ENCODE assay signal across 8 cellular contexts in the genomic region with DNA sequence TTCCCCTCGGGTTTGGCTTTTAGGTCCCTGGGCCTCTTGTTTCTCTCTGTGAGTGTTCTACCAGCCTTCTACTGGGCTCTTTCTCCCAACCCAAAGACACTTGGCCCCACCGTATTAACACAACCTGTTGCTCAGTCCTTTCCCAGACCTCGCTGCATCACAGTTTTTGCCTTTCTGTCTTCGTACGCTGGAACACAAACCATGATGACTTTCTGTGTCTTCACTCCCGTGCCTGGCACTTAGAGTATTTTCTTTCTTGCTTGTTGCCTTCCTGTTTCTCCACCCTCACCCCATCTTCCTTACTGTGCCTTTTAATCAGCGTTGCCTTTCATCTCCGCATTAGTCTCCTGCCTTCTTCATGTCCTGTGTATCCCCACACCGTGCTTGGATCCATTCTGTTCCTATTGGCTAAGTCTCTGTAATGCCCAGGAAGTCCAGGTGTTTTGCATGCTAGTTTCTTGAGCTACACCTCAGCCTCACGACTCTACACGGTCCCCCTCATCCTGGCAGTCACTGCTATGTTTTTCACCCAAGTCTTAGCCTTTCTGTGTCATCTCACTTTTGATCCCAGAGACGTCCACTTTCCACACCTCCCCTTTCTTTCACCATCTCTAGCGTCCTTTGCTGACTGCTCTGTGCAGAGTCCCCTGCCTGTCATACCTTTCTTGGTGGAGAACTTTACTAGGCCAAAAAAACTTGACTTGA. TPM values are rescaled to one million over a fixed set of nuclear protein-coding genes. Genes with fewer than 3 reads are reported as not detected.
A peak's percentile ranks its signal among the peaks of the same experiment; 100 is the strongest.
DNase-seq lines count a peak whose midpoint lies in the region; ATAC-seq and TF ChIP-seq lines count a peak whose summit lies in the region.

No MANE protein-coding gene starts in this region.

- H3K9me3 Mint-ChIP-seq in IgD-negative memory B cell = no peaks in the 10 kb centered on the region

- TF ChIP-seq CTCF in A673 (conservative IDR thresholded peaks at IDR 0.05; ENCODE audit: low read depth, low read length) (no peak), breast epithelium (IDR thresholded peaks at IDR 0.05) (no peak), mucosa of descending colon (IDR thresholded peaks at IDR 0.05) (no peak)

- peak overlapping the region; percentile 90 to 100 (median 98) for H3K4me3 Mint-ChIP-seq in IgD-negative memory B cell

- H3K27me3 ChIP-seq in A673 (replicated peaks; ENCODE audit: insufficient read depth, low read depth, low read length, poor library complexity) (no peaks in the 10 kb centered on the region), breast epithelium (no peaks in the 10 kb centered on the region)

- no peaks in the 10 kb centered on the region for H3K27me3 Mint-ChIP-seq in IgD-negative memory B cell

- DNase-seq in A673 (ENCODE audit: low spot score) (no peak), breast epithelium (ENCODE audit: low spot score in 2 of 2) (no peak), mucosa of descending colon (no peak), NCI-H526 (lab: John Stamatoyannopoulos, UW) (no peak), left colon (no peak)

- no TSS peak for BruUV-seq in A673 (replicated peaks; lab: Mats Ljungman, UMichigan)

- intact Hi-C loops in A673 (cut with micrococcal nuclease; ENCODE audit: unreplicated experiment) = no loop called here
- intact Hi-C loops in breast epithelium (cut with DNase I; ENCODE audit: low total_unique reads) = no loop called here
- intact Hi-C loops in mucosa of descending colon (cut with DNase I, micrococcal nuclease) = no loop called here
- intact Hi-C loops in left colon (cut with DNase I, micrococcal nuclease) = no loop called here

- TF ChIP-seq POLR2A in breast epithelium (IDR thresholded peaks at IDR 0.05) = no peak

- H3K36me3 ChIP-seq in A673 (ENCODE audit: insufficient read depth, low read length, poor library complexity, severe bottlenecking) (peaks cover 13% of the 10 kb centered on the region), breast epithelium (no peaks in the 10 kb centered on the region), mucosa of descending colon (ENCODE audit: low read depth) (no peaks in the 10 kb centered on the region)

- peaks cover 22 to 47% (median 44%) of the 10 kb centered on the region in 3 donors for H3K4me1 Mint-ChIP-seq in IgD-negative memory B cell

- peak overlapping the region; percentile 86 for H3K27ac ChIP-seq in A673 (ENCODE audit: low read depth, low read length, poor library complexity, severe bottlenecking)
- peak overlapping the region; percentile 88 to 93 for H3K27ac ChIP-seq in breast epithelium

- H3K4me1 ChIP-seq in A673 (ENCODE audit: insufficient read depth, low read length, poor library complexity, severe bottlenecking) (peaks cover 31% of the 10 kb centered on the region), breast epithelium (peaks cover 2 to 21% of the 10 kb centered on the region in 2 donors), mucosa of descending colon (ENCODE audit: low read depth) (peaks cover 50% of the 10 kb centered on the region)

- ATAC-seq in mucosa of descending colon (no peak), GM19395 (IDR thresholded peaks at IDR 0.05; ENCODE audit: unreplicated experiment) (no peak), HG03442 (IDR thresholded peaks at IDR 0.05; ENCODE audit: unreplicated experiment) (no peak), left colon (no peak)

- CTCF ChIA-PET in A673 (lab: Charles Lee) = interaction anchor here (1.4 kb wide), 1 partner anchor 105 kb away, joined by 8 read pairs; no protein-coding TSS in a partner anchor

- peak overlapping the region; percentile 98 for H3K4me3 ChIP-seq in A673 (ENCODE audit: low read depth, low read length, poor library complexity, severe bottlenecking)
- H3K4me3 ChIP-seq in breast epithelium = peak overlapping the region; percentile 66 to 93 (median 93)
- peak overlapping the region; percentile 81 for H3K4me3 ChIP-seq in mucosa of descending colon

- H3K36me3 Mint-ChIP-seq in IgD-negative memory B cell = no peaks in the 10 kb centered on the region

- H3K9me3 ChIP-seq in A673 (ENCODE audit: low read depth, low read length, poor library complexity, severe bottlenecking) (no peaks in the 10 kb centered on the region), breast epithelium (no peaks in the 10 kb centered on the region), mucosa of descending colon (no peaks in the 10 kb centered on the region)

- H3K27ac Mint-ChIP-seq in IgD-negative memory B cell = peak overlapping the region; percentile 72 to 94 (median 92)

- POLR2A ChIA-PET in A673 (lab: Charles Lee; ENCODE audit: low non-redundant PET) = no interaction called here

RNA-seq across cellular contexts. Expression of gene MARK2, which starts 1.6 kb away (rescaled TPM):
- total RNA-seq in A673 (2021) = 54.9 and 61.7 TPM in 2 replicates
- 50.8 TPM for polyA plus RNA-seq in IgD-negative memory B cell
- 10 to 100 TPM; 12.6 to 34.0 (median 22.3) TPM for total RNA-seq in breast epithelium
- 100 to 1,000 TPM in 1 of 3 donors, 10 to 100 TPM in 2; 71.9 to 111 (median 94.5) TPM for total RNA-seq in mucosa of descending colon
- 100 to 1,000 TPM in 1 of 2 donors, 10 to 100 TPM in 1; 91.8 to 100 TPM for total RNA-seq in left colon

RNA-seq across cellular contexts. Expression of gene SPINDOC, which starts 27.3 kb away (rescaled TPM):
- total RNA-seq in A673 (2021) (91.1 and 94.5 TPM in 2 replicates), breast epithelium (10 to 100 TPM in 2 of 3 donors, 1 to 10 TPM in 1; 4.8 to 13.8 (median 12.1) TPM), mucosa of descending colon (10 to 100 TPM in 1 of 3 donors, 1 to 10 TPM in 2; 5.8 to 22.3 (median 7.0) TPM), left colon (1 to 10 TPM; 6.4 to 7.1 TPM)
- 0.94 TPM for polyA plus RNA-seq in IgD-negative memory B cell
